ENCODE assay signal across 15 cellular contexts in the genomic region with DNA sequence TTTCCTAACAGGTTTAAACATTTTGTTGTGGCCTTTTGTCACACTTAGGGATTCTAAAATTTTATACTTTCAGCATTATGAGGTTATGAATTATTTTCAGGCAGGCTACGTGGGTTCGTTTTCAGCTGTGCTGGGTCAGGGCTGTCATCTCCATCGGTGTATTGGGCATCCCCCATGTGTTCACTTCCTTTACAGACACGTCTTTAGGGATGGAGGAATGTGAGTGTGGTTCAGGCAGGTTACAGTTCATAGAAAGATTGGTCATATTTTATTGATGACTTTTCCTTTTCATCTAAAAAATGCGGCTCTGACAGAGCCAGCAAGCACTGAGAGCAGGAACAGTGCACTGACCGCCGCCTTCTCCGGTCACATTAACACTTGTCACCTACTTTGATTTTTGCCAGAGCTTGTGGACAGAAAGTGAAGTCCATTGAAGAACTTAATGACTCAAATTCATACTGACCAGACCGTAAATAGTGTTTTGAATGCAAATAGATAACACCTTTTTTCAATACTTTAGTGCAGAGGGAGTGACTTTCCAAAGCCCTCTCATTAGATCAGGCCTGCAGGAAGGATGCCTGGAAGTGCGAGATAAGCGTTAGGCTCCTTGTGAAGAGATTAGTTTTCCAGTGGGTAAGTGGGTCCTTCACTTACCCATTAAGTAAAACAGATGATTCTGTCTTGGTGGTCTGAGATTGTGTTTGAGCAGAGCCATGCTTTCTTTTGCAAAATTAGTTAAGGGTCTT.
DNase-seq lines count a peak whose midpoint lies in the region; ATAC-seq and TF ChIP-seq lines count a peak whose summit lies in the region.
"Had no signal": no experiment of that assay in that cellular context is flagged by ENCODE, and none has a peak within 500 bp of the region (broad histone marks: within the 10 kb centered on the region; RNA-seq: fewer than 3 reads in every experiment).

No MANE protein-coding gene starts in this region.

- in situ Hi-C loops in gastrocnemius medialis (cut with MboI; ENCODE audit: low sequenced_read_pairs in 4 of 4) (no loop called here), brain microvascular endothelial cell (cut with HindIII; ENCODE audit: low pct_ligation_motif_present, low sequenced_read_pairs) (no loop called here)

- no peak for ATAC-seq in gastrocnemius medialis
- no peak for ATAC-seq in HG02870 (IDR thresholded peaks at IDR 0.05; ENCODE audit: unreplicated experiment)
- ATAC-seq: pancreas had no signal

- intact Hi-C loops in gastrocnemius medialis (cut with DNase I; ENCODE audit: low total_unique reads), result loop anchor here (5.0 kb wide), 2 partner anchors 49 to 64 kb away; no protein-coding TSS in a partner anchor

- no peaks in the 10 kb centered on the region for H3K9me3 Mint-ChIP-seq in activated naive CD4-positive, alpha-beta T cell treated with anti-CD3 and anti-CD28 coated beads, Interleukin-2, amount 50 U/mL, for 24 hours
- H3K9me3 Mint-ChIP-seq: memory B cell had no signal

- no peak for DNase-seq in activated naive CD4-positive, alpha-beta T cell treated with Interleukin-2 at 50 U/mL for 16 hours
- DNase-seq in RPMI7951 (ENCODE audit: low read depth) (peak; percentile 41), choroid plexus epithelial cell (ENCODE audit: low read depth) (peak; percentile 44), gastrocnemius medialis (no peak), brain microvascular endothelial cell (no peak), superior temporal gyrus (ENCODE audit: extremely low spot score) (no peak)
- DNase-seq: DMS 273 treated with DMSO at 0.1 percent for 48 hours, Karpas-422, pancreas, PC-9, thyroid gland had no signal

- TF ChIP-seq POLR2A in gastrocnemius medialis (IDR thresholded peaks at IDR 0.05), result no peak

- no peaks in the 10 kb centered on the region for H3K36me3 Mint-ChIP-seq in activated naive CD4-positive, alpha-beta T cell treated with anti-CD3 and anti-CD28 coated beads, Interleukin-2, amount 50 U/mL, for 24 hours
- H3K36me3 Mint-ChIP-seq: memory B cell had no signal

- TF ChIP-seq CTCF in choroid plexus epithelial cell (conservative IDR thresholded peaks at IDR 0.05; ENCODE audit: low read depth, low read length) (no peak), gastrocnemius medialis (IDR thresholded peaks at IDR 0.05 in 4 of 5, conservative IDR thresholded peaks at IDR 0.05 in 1 of 5) (no peak), brain microvascular endothelial cell (IDR thresholded peaks at IDR 0.05; ENCODE audit: low read depth, low read length, missing control alignments) (no peak)

- H3K27ac Mint-ChIP-seq in activated naive CD4-positive, alpha-beta T cell treated with anti-CD3 and anti-CD28 coated beads, Interleukin-2, amount 50 U/mL, for 24 hours, result no peak overlapping the region
- H3K27ac Mint-ChIP-seq: memory B cell had no signal

- peaks cover 27% of the 10 kb centered on the region for H3K4me1 Mint-ChIP-seq in activated naive CD4-positive, alpha-beta T cell treated with anti-CD3 and anti-CD28 coated beads, Interleukin-2, amount 50 U/mL, for 24 hours
- H3K4me1 Mint-ChIP-seq: memory B cell had no signal

- H3K27ac ChIP-seq in gastrocnemius medialis (no peak overlapping the region), brain microvascular endothelial cell (no peak overlapping the region)
- H3K27ac ChIP-seq: pancreas, PC-9, thyroid gland had no signal

- no peaks in the 10 kb centered on the region for H3K9me3 ChIP-seq in gastrocnemius medialis
- H3K9me3 ChIP-seq: HAP-1, pancreas, thyroid gland had no signal

- peaks cover 4 to 8% of the 10 kb centered on the region in 2 donors for H3K4me1 ChIP-seq in gastrocnemius medialis
- H3K4me1 ChIP-seq: pancreas had no signal

- H3K4me3 ChIP-seq in choroid plexus epithelial cell (ENCODE audit: low read depth, low read length) (no peak overlapping the region), gastrocnemius medialis (peak overlapping the region in 3 of 4 donors; percentile 27 to 44 (median 44)), brain microvascular endothelial cell (ENCODE audit: low read depth, low read length) (no peak overlapping the region)
- H3K4me3 ChIP-seq: HAP-1, pancreas, PC-9, thyroid gland had no signal

- H3K36me3 ChIP-seq in gastrocnemius medialis, result no peaks in the 10 kb centered on the region
- no peaks in the 10 kb centered on the region for H3K36me3 ChIP-seq in brain microvascular endothelial cell (replicated peaks)
- H3K36me3 ChIP-seq: HAP-1, pancreas, thyroid gland had no signal

- H3K4me3 Mint-ChIP-seq in activated naive CD4-positive, alpha-beta T cell treated with anti-CD3 and anti-CD28 coated beads, Interleukin-2, amount 50 U/mL, for 24 hours, result peak overlapping the region; percentile 67
- H3K4me3 Mint-ChIP-seq: memory B cell had no signal

- no peaks in the 10 kb centered on the region for H3K27me3 Mint-ChIP-seq in activated naive CD4-positive, alpha-beta T cell treated with anti-CD3 and anti-CD28 coated beads, Interleukin-2, amount 50 U/mL, for 24 hours

- H3K27me3 ChIP-seq in gastrocnemius medialis (no peaks in the 10 kb centered on the region), brain microvascular endothelial cell (replicated peaks) (no peaks in the 10 kb centered on the region)
- H3K27me3 ChIP-seq: pancreas, thyroid gland had no signal

Comparison
In these comparisons a context has a peak if more than half of its experiments do, and no peak if none do; other contexts are left out.
1. DNase-seq: peak in RPMI7951 (single experiment) and choroid plexus epithelial cell (single experiment); none in activated naive CD4-positive, alpha-beta T cell treated with Interleukin-2 at 50 U/mL for 16 hours (single experiment), gastrocnemius medialis (0 of 2), brain microvascular endothelial cell (single experiment) and superior temporal gyrus (single experiment).
2. H3K4me3 ChIP-seq: peak in gastrocnemius medialis (3 of 4); none in choroid plexus epithelial cell (single experiment) and brain microvascular endothelial cell (single experiment).